ENCODE assay signal across 8 cellular contexts in genomic region chr19:9584073-9584833, GRCh38. TPM values are rescaled to one million over a fixed set of nuclear protein-coding genes. Genes with fewer than 3 reads are reported as not detected.
A peak's percentile ranks its signal among the peaks of the same experiment; 100 is the strongest.
DNase-seq lines count a peak whose midpoint lies in the region; ATAC-seq and TF ChIP-seq lines count a peak whose summit lies in the region.

TSS of gene ZNF121 (minus strand) at chr19:9584504. CDS start at chr19:9568097, 16,407 bp downstream.

- peak within 1 kb of the TSS; percentile 99 for H2AFZ ChIP-seq in osteoblast (ENCODE audit: low read length)

- H3K27ac Mint-ChIP-seq in activated naive CD8-positive, alpha-beta T cell = peak within 1 kb of the TSS; percentile 96
- H3K27ac Mint-ChIP-seq in glutamatergic neuron (ENCODE audit: unreplicated experiment) = peak within 1 kb of the TSS; percentile 89

- H3K4me3 Mint-ChIP-seq in activated naive CD8-positive, alpha-beta T cell = peak within 1 kb of the TSS; percentile 94
- peak within 1 kb of the TSS; percentile 94 for H3K4me3 Mint-ChIP-seq in glutamatergic neuron (ENCODE audit: unreplicated experiment)

- peak; percentile 69 for ATAC-seq in thoracic aorta (ENCODE audit: insufficient number of reproducible peaks, low FRiP score, low read depth)

- TF ChIP-seq CTCF in glutamatergic neuron (IDR thresholded peaks at IDR 0.05; ENCODE audit: partially characterized antibody, unreplicated experiment) (no peak), osteoblast (IDR thresholded peaks at IDR 0.05; ENCODE audit: extremely low read depth, low read depth, low read length) (no peak), thoracic aorta (IDR thresholded peaks at IDR 0.05) (no peak)

- H3K9me3 Mint-ChIP-seq in activated naive CD8-positive, alpha-beta T cell (ENCODE audit: low read depth) = no peaks in the 10 kb centered on the region
- H3K9me3 Mint-ChIP-seq in glutamatergic neuron (ENCODE audit: unreplicated experiment) = peaks cover 7% of the 10 kb centered on the region

- peaks cover 2% of the 10 kb centered on the region for H3K27me3 Mint-ChIP-seq in activated naive CD8-positive, alpha-beta T cell
- no peaks in the 10 kb centered on the region for H3K27me3 Mint-ChIP-seq in glutamatergic neuron (ENCODE audit: unreplicated experiment)

- peak within 1 kb of the TSS; percentile 80 for H3K4me2 ChIP-seq in osteoblast (ENCODE audit: insufficient read depth, low read length)

- DNase-seq in G401 (ENCODE audit: low spot score) = peak; percentile 89
- DNase-seq in HCEC 1CT = peak; percentile 77
- peak; percentile 92 for DNase-seq in NAMALWA (ENCODE audit: low spot score)
- DNase-seq in SKM-1 treated with dmso at 0.1 percent for 144 hours (lab: John Stamatoyannopoulos, UW; ENCODE audit: unreplicated experiment) = peak; percentile 74
- DNase-seq in glutamatergic neuron = peak; percentile 89
- DNase-seq in osteoblast (ENCODE audit: insufficient read length, low spot score, missing footprints) = peak; percentile 85
- peak; percentile 19 for DNase-seq in thoracic aorta (ENCODE audit: low spot score)

- H3K36me3 Mint-ChIP-seq in activated naive CD8-positive, alpha-beta T cell = peaks cover 22% of the 10 kb centered on the region
- H3K36me3 Mint-ChIP-seq in glutamatergic neuron (ENCODE audit: unreplicated experiment) = peaks cover 10% of the 10 kb centered on the region

- peaks cover 49% of the 10 kb centered on the region for H3K79me2 ChIP-seq in osteoblast (ENCODE audit: insufficient read depth, low read length)

- H4K20me1 ChIP-seq in osteoblast (ENCODE audit: insufficient read depth, low read length) = peaks cover 24% of the 10 kb centered on the region

- peaks cover 36% of the 10 kb centered on the region for H3K4me1 Mint-ChIP-seq in activated naive CD8-positive, alpha-beta T cell (ENCODE audit: low read depth)
- H3K4me1 Mint-ChIP-seq in glutamatergic neuron (ENCODE audit: low read depth, unreplicated experiment) = peaks cover 9% of the 10 kb centered on the region

- H3K36me3 ChIP-seq in osteoblast (ENCODE audit: insufficient read depth, low read length) = peaks cover 17% of the 10 kb centered on the region
- H3K36me3 ChIP-seq in thoracic aorta = peaks cover 4% of the 10 kb centered on the region

- H3K4me1 ChIP-seq in osteoblast (ENCODE audit: insufficient read depth, low read length) (no peaks in the 10 kb centered on the region), thoracic aorta (ENCODE audit: control insufficient read depth in 1 of 2, low read depth in 2 of 2) (peaks cover 9 to 16% of the 10 kb centered on the region in 2 donors)

- in situ Hi-C loops in G401 (cut with HindIII; ENCODE audit: low sequenced_read_pairs) = no loop called here

- H3K9me3 ChIP-seq in osteoblast (ENCODE audit: low read depth, low read length) (no peaks in the 10 kb centered on the region), thoracic aorta (peaks cover 10% of the 10 kb centered on the region)

- H3K4me3 ChIP-seq in osteoblast (ENCODE audit: insufficient read depth, low read length) = peak within 1 kb of the TSS; percentile 98
- peak within 1 kb of the TSS; percentile 86 for H3K4me3 ChIP-seq in thoracic aorta

- peak within 1 kb of the TSS; percentile 89 for H3K27ac ChIP-seq in osteoblast (ENCODE audit: low read depth, low read length)
- H3K27ac ChIP-seq in thoracic aorta = peak within 1 kb of the TSS; percentile 86 to 94

- H3K27me3 ChIP-seq in osteoblast (ENCODE audit: insufficient read depth, low read length) = no peaks in the 10 kb centered on the region
- no peaks in the 10 kb centered on the region for H3K27me3 ChIP-seq in thoracic aorta (replicated peaks; ENCODE audit: insufficient read depth)

RNA-seq across cellular contexts. Expression of gene ZNF121, which starts in this region (rescaled TPM):
- total RNA-seq in G401 (2014; rRNA removed; shearing (Covaris generic)) = 27.3 and 41.1 TPM in 2 replicates
- total RNA-seq in glutamatergic neuron (ENCODE audit: unreplicated experiment) (50.0 TPM), osteoblast (39.1 and 40.1 TPM in 2 replicates), thoracic aorta (10 to 100 TPM; 16.1 to 48.6 TPM)

Comparison
In these comparisons a context has a peak if more than half of its experiments do, and no peak if none do; other contexts are left out.
1. Peak in every context shown above with its lines: DNase-seq, ATAC-seq, H3K4me3 ChIP-seq and H3K27ac ChIP-seq.
2. DNase-seq: peak in every context shown above with its lines; median percentile 92 in NAMALWA; 89 in G401; 89 in glutamatergic neuron; 85 in osteoblast; 77 in HCEC 1CT; 74 in SKM-1 treated with dmso at 0.1 percent for 144 hours; 19 in thoracic aorta.